14 cellular contexts compared by ENCODE assay signal in genomic region chrX:39883664-39884063, GRCh38.
A peak's percentile ranks its signal among the peaks of the same experiment; 100 is the strongest.
DNase-seq lines count a peak whose midpoint lies in the region; ATAC-seq and TF ChIP-seq lines count a peak whose summit lies in the region.
"Had no signal": no experiment of that assay in that cellular context is flagged by ENCODE, and none has a peak within 500 bp of the region (broad histone marks: within the 10 kb centered on the region; RNA-seq: fewer than 3 reads in every experiment).

No MANE protein-coding gene starts in this region.

- no peaks in the 10 kb centered on the region for H3K9me3 ChIP-seq in uterus
- H3K9me3 ChIP-seq in testis = no peaks in the 10 kb centered on the region
- H3K9me3 ChIP-seq: left ventricle myocardium inferior had no signal

- H3K27me3 ChIP-seq in uterus (no peaks in the 10 kb centered on the region), testis (no peaks in the 10 kb centered on the region)

- no peak for ATAC-seq in HG02759 (IDR thresholded peaks at IDR 0.05; ENCODE audit: unreplicated experiment)
- ATAC-seq: GM23338 had no signal

- intact Hi-C loops in activated naive CD4-positive, alpha-beta T cell treated with anti-CD3 and anti-CD28 coated beads for 36 hours (cut with micrococcal nuclease) = loop anchor here (1.0 kb wide), 5 partner anchors 9 to 106 kb away; no protein-coding TSS in a partner anchor
- intact Hi-C loops in activated T-helper 1 cell treated with anti-CD3 and anti-CD28 coated beads, Interleukin-12 subunit alpha, Interleukin-12 subunit beta, Interleukin-2, Interleukin-4 antibody, amounts not matched to agents 30 ng/mL and 10 ng/mL and 1 ng/mL, durations not matched to agents 14 hours and 24 hours and 36 hours (cut with micrococcal nuclease) = loop anchor here (1.0 to 5.0 kb wide), 6 partner anchors 9 to 456 kb away; partner anchors contain the start of gene BCOR
- intact Hi-C loops in uterus (cut with DNase I; ENCODE audit: low total_unique reads) (no loop called here), testis (cut with DNase I; ENCODE audit: low total_unique reads) (no loop called here)

- H3K36me3 Mint-ChIP-seq in activated naive CD4-positive, alpha-beta T cell treated with anti-CD3 and anti-CD28 coated beads for 36 hours (ENCODE audit: low read depth) = peaks cover 5% of the 10 kb centered on the region
- peaks cover 4% of the 10 kb centered on the region for H3K36me3 Mint-ChIP-seq in activated naive CD4-positive, alpha-beta T cell treated with anti-CD3 and anti-CD28 coated beads, Interleukin-2, amount 10 ng/mL, durations not matched to agents 7 days and 5 days
- peaks cover 4% of the 10 kb centered on the region for H3K36me3 Mint-ChIP-seq in activated T-helper 1 cell treated with anti-CD3 and anti-CD28 coated beads, Interleukin-12 subunit alpha, Interleukin-12 subunit beta, Interleukin-2, Interleukin-4 antibody, amounts not matched to agents 30 ng/mL and 10 ng/mL and 1 ng/mL, durations not matched to agents 14 hours and 24 hours and 36 hours (ENCODE audit: low read depth)
- H3K36me3 Mint-ChIP-seq: brain, T-cell had no signal

- no peak overlapping the region for H3K4me3 Mint-ChIP-seq in activated naive CD4-positive, alpha-beta T cell treated with anti-CD3 and anti-CD28 coated beads for 36 hours
- H3K4me3 Mint-ChIP-seq in activated naive CD4-positive, alpha-beta T cell treated with anti-CD3 and anti-CD28 coated beads, Interleukin-2, amount 10 ng/mL, durations not matched to agents 7 days and 5 days = no peak overlapping the region
- H3K4me3 Mint-ChIP-seq in activated T-helper 1 cell treated with anti-CD3 and anti-CD28 coated beads, Interleukin-12 subunit alpha, Interleukin-12 subunit beta, Interleukin-2, Interleukin-4 antibody, amounts not matched to agents 30 ng/mL and 10 ng/mL and 1 ng/mL, durations not matched to agents 14 hours and 24 hours and 36 hours = peak overlapping the region; percentile 58
- H3K4me3 Mint-ChIP-seq: brain, GM23338, T-cell had no signal

- no peak for TF ChIP-seq CTCF in uterus (IDR thresholded peaks at IDR 0.05)
- TF ChIP-seq CTCF in testis (IDR thresholded peaks at IDR 0.05) = no peak

- TF ChIP-seq POLR2A in uterus (IDR thresholded peaks at IDR 0.05) (no peak), testis (IDR thresholded peaks at IDR 0.05) (no peak)

- H3K27ac ChIP-seq in uterus (no peak overlapping the region), testis (no peak overlapping the region)
- H3K27ac ChIP-seq: left ventricle myocardium inferior had no signal

- CTCF ChIA-PET in activated naive CD4-positive, alpha-beta T cell treated with anti-CD3 and anti-CD28 coated beads for 36 hours (lab: Charles Lee) = interaction anchor here (0.7 kb wide), 1 partner anchor 152 kb away, joined by 3 read pairs; no protein-coding TSS in a partner anchor
- CTCF ChIA-PET in activated naive CD4-positive, alpha-beta T cell treated with anti-CD3 and anti-CD28 coated beads, Interleukin-2, amount 10 ng/mL, durations not matched to agents 7 days and 5 days (lab: Charles Lee) = no interaction called here

- H3K27me3 Mint-ChIP-seq in activated naive CD4-positive, alpha-beta T cell treated with anti-CD3 and anti-CD28 coated beads for 36 hours (ENCODE audit: low read depth) = no peaks in the 10 kb centered on the region
- peaks cover 21% of the 10 kb centered on the region for H3K27me3 Mint-ChIP-seq in activated naive CD4-positive, alpha-beta T cell treated with anti-CD3 and anti-CD28 coated beads, Interleukin-2, amount 10 ng/mL, durations not matched to agents 7 days and 5 days
- peaks cover 9% of the 10 kb centered on the region for H3K27me3 Mint-ChIP-seq in activated T-helper 1 cell treated with anti-CD3 and anti-CD28 coated beads, Interleukin-12 subunit alpha, Interleukin-12 subunit beta, Interleukin-2, Interleukin-4 antibody, amounts not matched to agents 30 ng/mL and 10 ng/mL and 1 ng/mL, durations not matched to agents 14 hours and 24 hours and 36 hours (ENCODE audit: insufficient read depth)

- peak; percentile 72 for DNase-seq in activated naive CD4-positive, alpha-beta T cell treated with anti-CD3 and anti-CD28 coated beads for 36 hours
- no peak for DNase-seq in activated naive CD4-positive, alpha-beta T cell treated with anti-CD3 and anti-CD28 coated beads, Interleukin-2, amount 10 ng/mL, durations not matched to agents 7 days and 5 days
- peak; percentile 12 for DNase-seq in activated T-helper 1 cell treated with anti-CD3 and anti-CD28 coated beads, Interleukin-12 subunit alpha, Interleukin-12 subunit beta, Interleukin-2, Interleukin-4 antibody, amounts not matched to agents 30 ng/mL and 10 ng/mL and 1 ng/mL, durations not matched to agents 14 hours and 24 hours and 36 hours (ENCODE audit: low spot score)
- peak in 2 of 3 donors; percentile 34 to 60 for DNase-seq in stimulated activated CD4-positive, alpha-beta T cell treated with anti-CD3 and anti-CD28 coated beads, Interleukin-12 subunit alpha, Interleukin-12 subunit beta, amount 100 ng/mL, for 48 hours (ENCODE audit: low read depth in 2 of 3, low spot score in 1 of 3)
- DNase-seq in uterus (no peak), iPS-NIHi7 (ENCODE audit: extremely low spot score) (no peak), testis (no peak)
- DNase-seq: IMR-90, left ventricle myocardium inferior, T-cell had no signal

- H3K4me1 ChIP-seq in uterus (no peaks in the 10 kb centered on the region), testis (no peaks in the 10 kb centered on the region)

- H3K4me1 Mint-ChIP-seq in activated naive CD4-positive, alpha-beta T cell treated with anti-CD3 and anti-CD28 coated beads for 36 hours (ENCODE audit: low read depth) = peaks cover 25% of the 10 kb centered on the region
- peaks cover 8% of the 10 kb centered on the region for H3K4me1 Mint-ChIP-seq in activated naive CD4-positive, alpha-beta T cell treated with anti-CD3 and anti-CD28 coated beads, Interleukin-2, amount 10 ng/mL, durations not matched to agents 7 days and 5 days
- H3K4me1 Mint-ChIP-seq in activated T-helper 1 cell treated with anti-CD3 and anti-CD28 coated beads, Interleukin-12 subunit alpha, Interleukin-12 subunit beta, Interleukin-2, Interleukin-4 antibody, amounts not matched to agents 30 ng/mL and 10 ng/mL and 1 ng/mL, durations not matched to agents 14 hours and 24 hours and 36 hours (ENCODE audit: low read depth) = peaks cover 28% of the 10 kb centered on the region

- peaks cover 8% of the 10 kb centered on the region for H3K9me3 Mint-ChIP-seq in activated naive CD4-positive, alpha-beta T cell treated with anti-CD3 and anti-CD28 coated beads for 36 hours
- H3K9me3 Mint-ChIP-seq in activated naive CD4-positive, alpha-beta T cell treated with anti-CD3 and anti-CD28 coated beads, Interleukin-2, amount 10 ng/mL, durations not matched to agents 7 days and 5 days = peaks cover 13% of the 10 kb centered on the region
- H3K9me3 Mint-ChIP-seq in activated T-helper 1 cell treated with anti-CD3 and anti-CD28 coated beads, Interleukin-12 subunit alpha, Interleukin-12 subunit beta, Interleukin-2, Interleukin-4 antibody, amounts not matched to agents 30 ng/mL and 10 ng/mL and 1 ng/mL, durations not matched to agents 14 hours and 24 hours and 36 hours = peaks cover 18% of the 10 kb centered on the region
- H3K9me3 Mint-ChIP-seq: GM23338 had no signal

- no peaks in the 10 kb centered on the region for H3K36me3 ChIP-seq in uterus
- H3K36me3 ChIP-seq in testis (ENCODE audit: low read depth, missing control alignments) = no peaks in the 10 kb centered on the region
- H3K36me3 ChIP-seq: left ventricle myocardium inferior had no signal

- 83 to 90% methylated on average over 3 of the region's 3 CpGs for WGBS in testis, 2 donors

- peak overlapping the region; percentile 79 for H3K27ac Mint-ChIP-seq in activated naive CD4-positive, alpha-beta T cell treated with anti-CD3 and anti-CD28 coated beads for 36 hours
- no peak overlapping the region for H3K27ac Mint-ChIP-seq in activated naive CD4-positive, alpha-beta T cell treated with anti-CD3 and anti-CD28 coated beads, Interleukin-2, amount 10 ng/mL, durations not matched to agents 7 days and 5 days
- peak overlapping the region; percentile 88 for H3K27ac Mint-ChIP-seq in activated T-helper 1 cell treated with anti-CD3 and anti-CD28 coated beads, Interleukin-12 subunit alpha, Interleukin-12 subunit beta, Interleukin-2, Interleukin-4 antibody, amounts not matched to agents 30 ng/mL and 10 ng/mL and 1 ng/mL, durations not matched to agents 14 hours and 24 hours and 36 hours
- H3K27ac Mint-ChIP-seq: GM23338, progenitor cell of endocrine pancreas had no signal

- H3K4me3 ChIP-seq in uterus = no peak overlapping the region
- no peak overlapping the region for H3K4me3 ChIP-seq in testis
- H3K4me3 ChIP-seq: GM23338, left ventricle myocardium inferior had no signal

Comparison
In these comparisons a context has a peak if more than half of its experiments do, and no peak if none do; other contexts are left out.
1. DNase-seq: peak in activated naive CD4-positive, alpha-beta T cell treated with anti-CD3 and anti-CD28 coated beads for 36 hours (single experiment), activated T-helper 1 cell treated with anti-CD3 and anti-CD28 coated beads, Interleukin-12 subunit alpha, Interleukin-12 subunit beta, Interleukin-2, Interleukin-4 antibody, amounts not matched to agents 30 ng/mL and 10 ng/mL and 1 ng/mL, durations not matched to agents 14 hours and 24 hours and 36 hours (single experiment) and stimulated activated CD4-positive, alpha-beta T cell treated with anti-CD3 and anti-CD28 coated beads, Interleukin-12 subunit alpha, Interleukin-12 subunit beta, amount 100 ng/mL, for 48 hours (2 of 3); none in activated naive CD4-positive, alpha-beta T cell treated with anti-CD3 and anti-CD28 coated beads, Interleukin-2, amount 10 ng/mL, durations not matched to agents 7 days and 5 days (single experiment), uterus (0 of 2), iPS-NIHi7 (single experiment) and testis (single experiment).
2. intact Hi-C loops: an anchor here in activated naive CD4-positive, alpha-beta T cell treated with anti-CD3 and anti-CD28 coated beads for 36 hours (1.0 kb wide) and activated T-helper 1 cell treated with anti-CD3 and anti-CD28 coated beads, Interleukin-12 subunit alpha, Interleukin-12 subunit beta, Interleukin-2, Interleukin-4 antibody, amounts not matched to agents 30 ng/mL and 10 ng/mL and 1 ng/mL, durations not matched to agents 14 hours and 24 hours and 36 hours (1.0 to 5.0 kb wide); none called in uterus and testis.